Comparison of ENCODE assay signal across 1 cellular context in genomic region chr19:18469245-18470107, GRCh38.
TF ChIP-seq lines count a peak whose summit lies in the region.

No MANE protein-coding gene starts in this region.

TF ChIP-seq in endothelial cell of umbilical vein, 7 proteins besides CTCF, POLR2A, EP300 and RAD21:
- TF ChIP-seq MAX (IDR thresholded peaks at IDR 0.05; ENCODE audit: insufficient read depth, insufficient read length): no peak
- no peak for TF ChIP-seq MYC (IDR thresholded peaks at IDR 0.05; ENCODE audit: low read depth, low read length)
- no peak for TF ChIP-seq EZH2 (IDR thresholded peaks at IDR 0.05; ENCODE audit: borderline replicate concordance, low read depth, low read length, severe bottlenecking)
- no peak for TF ChIP-seq JUN (IDR thresholded peaks at IDR 0.05; ENCODE audit: borderline replicate concordance, insufficient read depth, insufficient read length, low read depth)
- no peak for TF ChIP-seq FOS (IDR thresholded peaks at IDR 0.05; ENCODE audit: borderline replicate concordance, insufficient read depth, low read length)
- no peak for TF ChIP-seq GATA2 (IDR thresholded peaks at IDR 0.05; ENCODE audit: insufficient read depth, insufficient read length, low read depth, low read length)
